In genomic region chr12:9169986-9170634, GRCh38 we compare ENCODE assay signal across 13 cellular contexts. TPM values are rescaled to one million over a fixed set of nuclear protein-coding genes. Genes with fewer than 3 reads are reported as not detected.
DNase-seq lines count a peak whose midpoint lies in the region; ATAC-seq and TF ChIP-seq lines count a peak whose summit lies in the region.
"Not testable (repeated sequence)": the region's sequence is repeated elsewhere in the genome, so short reads cannot be mapped to it uniquely, and the experiment has no call there.
"Had no signal": no experiment of that assay in that cellular context is flagged by ENCODE, and none has a peak within 500 bp of the region (broad histone marks: within the 10 kb centered on the region; RNA-seq: fewer than 3 reads in every experiment).

No MANE protein-coding gene starts in this region.

- ATAC-seq in GM23338 = peak; percentile 92
- ATAC-seq in left ventricle myocardium superior = peak; percentile 54
- peak; percentile 44 to 79 (median 66) for ATAC-seq in right lobe of liver
- ATAC-seq in upper lobe of right lung = peak; percentile 26

- 80% methylated on average over 8 of the region's 11 CpGs for WGBS in right lobe of liver (ENCODE audit: insufficient coverage, low coverage, low lambda C conversion rate, missing lambda C conversion rate)

- intact Hi-C loops in left ventricle myocardium superior (cut with micrococcal nuclease); right lobe of liver (cut with DNase I); upper lobe of right lung (cut with DNase I): not testable (repeated sequence)

- H2AFZ ChIP-seq in GM23338 = peak overlapping the region; percentile 56; the same call in 1 of the 2 replicates
- H2AFZ ChIP-seq in neural progenitor cell (replicated peaks) = not testable (repeated sequence)

- H3K27ac Mint-ChIP-seq in GM23338 (peak overlapping the region; percentile 66; the same call in 1 of the 2 replicates), neural progenitor cell (peak overlapping the region; percentile 58)

- not testable (repeated sequence) for H4K20me1 ChIP-seq in GM23338 (replicated peaks; ENCODE audit: insufficient read depth); neural progenitor cell (ENCODE audit: low read depth)

- not testable (repeated sequence) for H3K27me3 Mint-ChIP-seq in GM23338 (ENCODE audit: insufficient read depth, low read depth, poor library complexity); neural progenitor cell (ENCODE audit: insufficient read depth, low read depth)

- H3K9ac ChIP-seq in NT2/D1 (ENCODE audit: insufficient read length, low read depth); neural progenitor cell: not testable (repeated sequence)
- peak overlapping the region; percentile 28 for H3K9ac ChIP-seq in iPS-18a (ENCODE audit: low read length)

- peak overlapping the region; percentile 49; the same call in 2 of the 3 replicates for H3K4me3 Mint-ChIP-seq in GM23338
- H3K4me3 Mint-ChIP-seq in neural progenitor cell = not testable (repeated sequence)

- H3F3A ChIP-seq in GM23338 (replicated peaks; ENCODE audit: low read depth); neural progenitor cell (ENCODE audit: low read depth): not testable (repeated sequence)

- peak; percentile 62 for DNase-seq in GM23338 (ENCODE audit: low spot score)
- peak; percentile 75 for DNase-seq in NT2/D1 (ENCODE audit: low read depth, low spot score)
- peak; percentile 56 for DNase-seq in glomerular endothelial cell (ENCODE audit: extremely low read depth, low read depth, low spot score)
- peak; percentile 35 for DNase-seq in left ventricle myocardium superior
- not testable (repeated sequence) for DNase-seq in right lobe of liver; neural progenitor cell (ENCODE audit: low spot score); upper lobe of right lung

- not testable (repeated sequence) for H3K79me2 ChIP-seq in GM23338 (replicated peaks; ENCODE audit: insufficient read depth); neural progenitor cell (ENCODE audit: low read depth)

- TF ChIP-seq CTCF in GM23338 (conservative IDR thresholded peaks at IDR 0.05; ENCODE audit: low read depth in 2 of 2); right lobe of liver (IDR thresholded peaks at IDR 0.05); neural progenitor cell (IDR thresholded peaks at IDR 0.05); upper lobe of right lung (IDR thresholded peaks at IDR 0.05): not testable (repeated sequence)

- H3K9me3 ChIP-seq in NT2/D1 (ENCODE audit: insufficient read depth, low read length) = peaks cover 12% of the 10 kb centered on the region; the same call in 1 of the 2 replicates
- not testable (repeated sequence) for H3K9me3 ChIP-seq in iPS-18a (ENCODE audit: control insufficient read depth, low read depth, low read length); right lobe of liver; neural progenitor cell (ENCODE audit: low read depth); upper lobe of right lung

- H3K4me1 ChIP-seq in GM23338 (ENCODE audit: insufficient read depth) = peaks cover 31% of the 10 kb centered on the region
- not testable (repeated sequence) for H3K4me1 ChIP-seq in NT2/D1 (ENCODE audit: insufficient read depth, insufficient read length); right lobe of liver; neural progenitor cell; upper lobe of right lung
- H3K4me1 ChIP-seq in iPS-18a (ENCODE audit: control insufficient read depth, low read depth, low read length) = peaks cover 28% of the 10 kb centered on the region

- TF ChIP-seq POLR2A in right lobe of liver (IDR thresholded peaks at IDR 0.05) = not testable (repeated sequence)

- H3K9me3 Mint-ChIP-seq in GM23338 = not testable (repeated sequence)
- H3K9me3 Mint-ChIP-seq in neural progenitor cell = peaks cover 13% of the 10 kb centered on the region

- H3K9me2 ChIP-seq in GM23338 (ENCODE audit: insufficient read depth) = not testable (repeated sequence)

- not testable (repeated sequence) for H3K36me3 Mint-ChIP-seq in GM23338 (ENCODE audit: low read depth); neural progenitor cell

- H3K4me2 ChIP-seq in GM23338 (peak overlapping the region; percentile 50), neural progenitor cell (peak overlapping the region; percentile 8)

- not testable (repeated sequence) for H3K4me3 ChIP-seq in GM23338; NT2/D1 (ENCODE audit: insufficient read length, low read depth); right lobe of liver; neural progenitor cell; upper lobe of right lung
- peak overlapping the region; percentile 40 for H3K4me3 ChIP-seq in iPS-18a (ENCODE audit: low read length)

- not testable (repeated sequence) for H3K27ac ChIP-seq in GM23338 (ENCODE audit: low read depth); iPS-18a (ENCODE audit: low read length); right lobe of liver; neural progenitor cell
- H3K27ac ChIP-seq in upper lobe of right lung = peak overlapping the region; percentile 49

- not testable (repeated sequence) for H3K27me3 ChIP-seq in GM23338 (ENCODE audit: insufficient read depth); NT2/D1 (ENCODE audit: insufficient read depth, insufficient read length); iPS-18a (ENCODE audit: control insufficient read depth, insufficient read depth, low read length); right lobe of liver; neural progenitor cell; upper lobe of right lung

- peaks cover 38% of the 10 kb centered on the region for H3K4me1 Mint-ChIP-seq in GM23338
- H3K4me1 Mint-ChIP-seq in neural progenitor cell = peaks cover 17% of the 10 kb centered on the region

- not testable (repeated sequence) for H3K36me3 ChIP-seq in GM23338 (ENCODE audit: insufficient read depth); NT2/D1 (ENCODE audit: insufficient read depth, insufficient read length, low read length); iPS-18a (ENCODE audit: control insufficient read depth, low read depth, low read length); neural progenitor cell; upper lobe of right lung
- H3K36me3 ChIP-seq in right lobe of liver = peaks cover 0 to 58% (median 0%) of the 10 kb centered on the region in 4 donors

RNA-seq across cellular contexts. Expression of gene PZP, which starts 38.1 kb away (rescaled TPM):
- total RNA-seq in GM23338 (2014; rRNA removed; shearing (Covaris generic)) = 0.43 TPM in 1 of 2 replicates, not detected in the other
- polyA plus RNA-seq in GM23338 (2016; fragmentation: Nextera tagmentation; extraction: Ambion mirVana) = 0.33 and 0.92 TPM in 2 replicates
- total RNA-seq in glomerular endothelial cell = 0.24 and 0.70 TPM in 2 replicates
- 0.35 TPM for total RNA-seq in left ventricle myocardium superior
- 100 to 1,000 TPM in 1 of 6 experiments, 10 to 100 TPM in 2, 1 to 10 TPM in 2, under 1 TPM in 1; 0.86 to 158 (median 11.1) TPM for total RNA-seq in right lobe of liver
- not detected in 2 replicates for total RNA-seq in neural progenitor cell (ENCODE audit: low replicate concordance)
- total RNA-seq in upper lobe of right lung = 0.67 TPM
- total RNA-seq: Caco-2; CD4-positive, alpha-beta memory T cell; GM12878; H7; HFFc6 had no signal
- polyA plus RNA-seq: GM12878 had no signal

RNA-seq across cellular contexts. Expression of gene A2M, which starts 54.4 kb away (rescaled TPM):
- total RNA-seq in GM23338 (2014; rRNA removed; shearing (Covaris generic)) = not detected in 2 replicates
- polyA plus RNA-seq in GM23338 (2016; fragmentation: Nextera tagmentation; extraction: Ambion mirVana) = 0.92 and 1.3 TPM in 2 replicates
- total RNA-seq in glomerular endothelial cell (74.4 and 117 TPM in 2 replicates), left ventricle myocardium superior (569 TPM), right lobe of liver (1,000 to 10,000 TPM in 5 of 6 experiments, 100 to 1,000 TPM in 1; 978 to 3,352 (median 2,507) TPM), neural progenitor cell (ENCODE audit: low replicate concordance) (0.03 TPM in 1 of 2 replicates, not detected in the other), upper lobe of right lung (2,772 TPM)
- total RNA-seq: H7 had no signal

Comparison
In these comparisons a context has a peak if more than half of its experiments do, and no peak if none do; other contexts are left out.
1. ATAC-seq: peak in every context shown above with its lines; median percentile 92 in GM23338; 66 in right lobe of liver; 54 in left ventricle myocardium superior; 26 in upper lobe of right lung.
2. RNA of gene A2M, which starts 54.4 kb away (total RNA-seq): 2,772 TPM in upper lobe of right lung (single experiment), 978 to 3,352 TPM in right lobe of liver, 569 TPM in left ventricle myocardium superior (single experiment) and 74.4 to 117 TPM in glomerular endothelial cell; not detected in GM23338 and 0.03 TPM in neural progenitor cell; every median in the first group is over 10 times any median in the second.